In the genomic region with DNA sequence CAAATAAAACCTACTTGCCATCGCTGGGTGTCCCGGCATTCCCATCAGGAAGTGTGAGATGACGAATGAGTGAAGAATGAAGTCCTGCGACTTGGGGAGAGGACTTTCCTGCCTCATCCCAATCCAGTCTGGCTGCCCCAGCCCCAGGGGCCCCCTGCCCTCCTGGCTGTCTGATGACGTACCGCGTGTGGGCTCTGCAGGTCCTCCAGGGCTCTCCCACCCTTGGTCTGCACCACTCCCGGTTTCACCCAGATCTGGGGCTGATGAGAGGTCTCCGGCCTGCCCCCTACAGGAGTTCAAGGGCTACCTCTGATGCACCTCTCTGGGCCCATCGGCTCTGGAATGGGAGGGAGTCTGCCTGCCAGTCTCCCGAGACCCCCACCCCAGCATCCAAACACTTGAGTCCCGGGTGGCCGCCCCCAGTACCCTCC, we compare ENCODE assay signal across 1 cellular context.
TF ChIP-seq lines count a peak whose summit lies in the region.

No MANE protein-coding gene starts in this region.

TF ChIP-seq in GM23338, 12 proteins besides CTCF, POLR2A, EP300 and RAD21 (continued from another document):
- TF ChIP-seq POLR2AphosphoS5 (IDR thresholded peaks at IDR 0.05; ENCODE audit: low read depth) (no peak), ZNF331 (CRISPR knock-in tag; IDR thresholded peaks at IDR 0.05; ENCODE audit: low read depth) (no peak), EZH2 (IDR thresholded peaks at IDR 0.05; ENCODE audit: low read depth, unreplicated experiment) (no peak)
- TF ChIP-seq, protein P1, sequence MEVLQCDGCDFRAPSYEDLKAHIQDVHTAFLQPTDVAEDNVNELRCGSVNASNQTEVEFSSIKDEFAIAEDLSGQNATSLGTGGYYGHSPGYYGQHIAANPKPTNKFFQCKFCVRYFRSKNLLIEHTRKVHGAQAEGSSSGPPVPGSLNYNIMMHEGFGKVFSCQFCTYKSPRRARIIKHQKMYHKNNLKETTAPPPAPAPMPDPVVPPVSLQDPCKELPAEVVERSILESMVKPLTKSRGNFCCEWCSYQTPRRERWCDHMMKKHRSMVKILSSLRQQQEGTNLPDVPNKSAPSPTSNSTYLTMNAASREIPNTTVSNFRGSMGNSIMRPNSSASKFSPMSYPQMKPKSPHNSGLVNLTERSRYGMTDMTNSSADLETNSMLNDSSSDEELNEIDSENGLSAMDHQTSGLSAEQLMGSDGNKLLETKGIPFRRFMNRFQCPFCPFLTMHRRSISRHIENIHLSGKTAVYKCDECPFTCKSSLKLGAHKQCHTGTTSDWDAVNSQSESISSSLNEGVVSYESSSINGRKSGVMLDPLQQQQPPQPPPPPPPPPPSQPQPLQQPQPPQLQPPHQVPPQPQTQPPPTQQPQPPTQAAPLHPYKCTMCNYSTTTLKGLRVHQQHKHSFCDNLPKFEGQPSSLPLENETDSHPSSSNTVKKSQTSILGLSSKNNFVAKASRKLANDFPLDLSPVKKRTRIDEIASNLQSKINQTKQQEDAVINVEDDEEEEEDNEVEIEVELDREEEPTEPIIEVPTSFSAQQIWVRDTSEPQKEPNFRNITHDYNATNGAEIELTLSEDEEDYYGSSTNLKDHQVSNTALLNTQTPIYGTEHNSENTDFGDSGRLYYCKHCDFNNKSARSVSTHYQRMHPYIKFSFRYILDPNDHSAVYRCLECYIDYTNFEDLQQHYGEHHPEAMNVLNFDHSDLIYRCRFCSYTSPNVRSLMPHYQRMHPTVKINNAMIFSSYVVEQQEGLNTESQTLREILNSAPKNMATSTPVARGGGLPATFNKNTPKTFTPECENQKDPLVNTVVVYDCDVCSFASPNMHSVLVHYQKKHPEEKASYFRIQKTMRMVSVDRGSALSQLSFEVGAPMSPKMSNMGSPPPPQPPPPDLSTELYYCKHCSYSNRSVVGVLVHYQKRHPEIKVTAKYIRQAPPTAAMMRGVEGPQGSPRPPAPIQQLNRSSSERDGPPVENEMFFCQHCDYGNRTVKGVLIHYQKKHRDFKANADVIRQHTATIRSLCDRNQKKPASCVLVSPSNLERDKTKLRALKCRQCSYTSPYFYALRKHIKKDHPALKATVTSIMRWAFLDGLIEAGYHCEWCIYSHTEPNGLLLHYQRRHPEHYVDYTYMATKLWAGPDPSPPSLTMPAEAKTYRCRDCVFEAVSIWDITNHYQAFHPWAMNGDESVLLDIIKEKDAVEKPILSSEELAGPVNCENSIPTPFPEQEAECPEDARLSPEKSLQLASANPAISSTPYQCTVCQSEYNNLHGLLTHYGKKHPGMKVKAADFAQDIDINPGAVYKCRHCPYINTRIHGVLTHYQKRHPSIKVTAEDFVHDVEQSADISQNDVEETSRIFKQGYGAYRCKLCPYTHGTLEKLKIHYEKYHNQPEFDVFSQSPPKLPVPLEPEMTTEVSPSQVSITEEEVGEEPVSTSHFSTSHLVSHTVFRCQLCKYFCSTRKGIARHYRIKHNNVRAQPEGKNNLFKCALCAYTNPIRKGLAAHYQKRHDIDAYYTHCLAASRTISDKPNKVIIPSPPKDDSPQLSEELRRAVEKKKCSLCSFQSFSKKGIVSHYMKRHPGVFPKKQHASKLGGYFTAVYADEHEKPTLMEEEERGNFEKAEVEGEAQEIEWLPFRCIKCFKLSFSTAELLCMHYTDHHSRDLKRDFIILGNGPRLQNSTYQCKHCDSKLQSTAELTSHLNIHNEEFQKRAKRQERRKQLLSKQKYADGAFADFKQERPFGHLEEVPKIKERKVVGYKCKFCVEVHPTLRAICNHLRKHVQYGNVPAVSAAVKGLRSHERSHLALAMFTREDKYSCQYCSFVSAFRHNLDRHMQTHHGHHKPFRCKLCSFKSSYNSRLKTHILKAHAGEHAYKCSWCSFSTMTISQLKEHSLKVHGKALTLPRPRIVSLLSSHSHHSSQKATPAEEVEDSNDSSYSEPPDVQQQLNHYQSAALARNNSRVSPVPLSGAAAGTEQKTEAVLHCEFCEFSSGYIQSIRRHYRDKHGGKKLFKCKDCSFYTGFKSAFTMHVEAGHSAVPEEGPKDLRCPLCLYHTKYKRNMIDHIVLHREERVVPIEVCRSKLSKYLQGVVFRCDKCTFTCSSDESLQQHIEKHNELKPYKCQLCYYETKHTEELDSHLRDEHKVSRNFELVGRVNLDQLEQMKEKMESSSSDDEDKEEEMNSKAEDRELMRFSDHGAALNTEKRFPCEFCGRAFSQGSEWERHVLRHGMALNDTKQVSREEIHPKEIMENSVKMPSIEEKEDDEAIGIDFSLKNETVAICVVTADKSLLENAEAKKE (CRISPR knock-in tag; IDR thresholded peaks at IDR 0.05): no peak
